In the genomic region with DNA sequence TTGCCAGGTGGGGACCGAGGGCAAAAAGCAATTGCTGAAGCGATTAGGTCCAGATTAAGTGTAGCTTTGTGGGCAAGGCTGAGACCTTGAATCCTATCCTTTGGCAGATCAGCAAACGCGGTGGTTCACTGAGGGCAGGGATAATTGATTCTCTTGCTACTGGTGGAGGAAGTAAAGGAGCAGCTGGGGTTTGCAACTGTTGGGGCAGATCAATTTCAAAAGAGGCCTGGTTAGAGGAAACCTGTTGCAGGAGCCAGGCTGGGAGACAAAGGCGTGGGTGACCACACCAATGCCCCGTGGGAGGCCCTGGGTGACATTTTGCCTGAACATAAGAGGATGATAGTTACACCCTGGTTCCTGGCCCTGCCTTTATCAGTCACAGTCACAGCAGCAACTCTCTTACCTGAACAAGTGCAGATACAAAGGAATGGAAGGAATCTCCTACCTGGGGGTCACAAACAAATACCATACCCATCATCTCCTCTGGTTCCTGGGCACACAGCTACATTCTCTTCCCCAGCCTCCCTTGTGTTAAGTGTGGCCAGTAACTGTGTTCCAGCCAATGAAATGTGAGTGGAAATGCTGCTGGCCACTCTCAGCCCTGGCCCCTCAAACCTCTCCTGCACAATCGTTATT, we compare ENCODE assay signal across 16 cellular contexts. TPM values are rescaled to one million over a fixed set of nuclear protein-coding genes. Genes with fewer than 3 reads are reported as not detected.
DNase-seq lines count a peak whose midpoint lies in the region; ATAC-seq and TF ChIP-seq lines count a peak whose summit lies in the region.
"Had no signal": no experiment of that assay in that cellular context is flagged by ENCODE, and none has a peak within 500 bp of the region (broad histone marks: within the 10 kb centered on the region; RNA-seq: fewer than 3 reads in every experiment).

No MANE protein-coding gene starts in this region.

- peaks cover 20% of the 10 kb centered on the region for H3K4me1 ChIP-seq in GM23338 (ENCODE audit: insufficient read depth)
- peaks cover 4% of the 10 kb centered on the region in 2 donors for H3K4me1 ChIP-seq in neuronal stem cell (ENCODE audit: control insufficient read depth in 2 of 2, insufficient read depth in 1 of 2, low read depth in 1 of 2, low read length in 2 of 2)

- intact Hi-C loops in activated T-helper 2 cell treated with anti-CD3 and anti-CD28 coated beads, Interferon-gamma antibody, Interleukin-2, Interleukin-4, amounts not matched to agents 10 μg/mL and 5 μg/mL and 100 μg/mL, durations not matched to agents 14 hours and 24 hours and 36 hours (cut with micrococcal nuclease), result no loop called here

- H4K20me1 ChIP-seq in GM23338 (replicated peaks; ENCODE audit: insufficient read depth), result no peaks in the 10 kb centered on the region

- DNase-seq in GM23338 (ENCODE audit: low spot score) (peak; percentile 24), NCI-H146 (lab: John Stamatoyannopoulos, UW) (peak; percentile 72), WERI-Rb-1 (peak; percentile 84), neuronal stem cell (ENCODE audit: low spot score) (no peak), GM20000 (ENCODE audit: low spot score) (no peak)
- DNase-seq in activated T-helper 2 cell treated with anti-CD3 and anti-CD28 coated beads, Interferon-gamma antibody, Interleukin-2, Interleukin-4, amounts not matched to agents 10 μg/mL and 5 μg/mL and 100 μg/mL, durations not matched to agents 14 hours and 24 hours and 36 hours (ENCODE audit: low spot score), result no peak
- DNase-seq: activated CD8-positive, alpha-beta memory T cell treated with anti-CD3 and anti-CD28 coated beads for 24 hours; activated gamma-delta T cell; GDM1; left lung; naive thymus-derived CD4-positive, alpha-beta T cell; NCI-H1417 treated with DMSO at 0.1 percent for 48 hours; SIG-M5; stimulated activated CD8-positive, alpha-beta memory T cell treated with anti-CD3 and anti-CD28 coated beads, Interleukin-4, amount 100 ng/mL, for 48 hours; tibial artery had no signal

- no CpG with 5 or more reads among the region's 7 CpGs for WGBS in neuronal stem cell (ENCODE audit: extremely low coverage in 2 of 2, insufficient read length in 2 of 2, insufficient replicate concordance in 1 of 2), 2 donors

- no peak overlapping the region for H4K91ac ChIP-seq in neuronal stem cell (ENCODE audit: low read depth, low read length, poor library complexity)

- H3K27me3 ChIP-seq in GM23338 (ENCODE audit: insufficient read depth) (no peaks in the 10 kb centered on the region), WERI-Rb-1 (ENCODE audit: insufficient read depth, low read depth, severe bottlenecking) (no peaks in the 10 kb centered on the region), neuronal stem cell (ENCODE audit: control insufficient read depth in 3 of 3, insufficient read depth in 3 of 3, low read depth in 1 of 3, low read length in 3 of 3) (no peaks in the 10 kb centered on the region)
- H3K27me3 ChIP-seq: left lung, tibial artery had no signal

- H4K8ac ChIP-seq in neuronal stem cell (ENCODE audit: low read depth, low read length), result no peak overlapping the region

- no peak overlapping the region for H3K9ac ChIP-seq in neuronal stem cell (ENCODE audit: low read depth, low read length, poor library complexity)

- H2BK120ac ChIP-seq in neuronal stem cell (ENCODE audit: low read depth, low read length), result no peak overlapping the region

- H3K27ac Mint-ChIP-seq in GM23338, result peak overlapping the region; percentile 66
- no peak overlapping the region for H3K27ac Mint-ChIP-seq in activated T-helper 2 cell treated with anti-CD3 and anti-CD28 coated beads, Interferon-gamma antibody, Interleukin-2, Interleukin-4, amounts not matched to agents 10 μg/mL and 5 μg/mL and 100 μg/mL, durations not matched to agents 14 hours and 24 hours and 36 hours

- no peak overlapping the region for H3K18ac ChIP-seq in neuronal stem cell (ENCODE audit: low read length)

- H3K9me3 ChIP-seq in WERI-Rb-1 (ENCODE audit: severe bottlenecking), result no peaks in the 10 kb centered on the region
- H3K9me3 ChIP-seq in neuronal stem cell (replicated peaks in 1 of 2; ENCODE audit: control insufficient read depth in 2 of 2, insufficient read depth in 1 of 2, low read depth in 1 of 2, low read length in 2 of 2), result no peaks in the 10 kb centered on the region
- H3K9me3 ChIP-seq: left lung, tibial artery had no signal

- H3K4me3 Mint-ChIP-seq in GM23338, result no peak overlapping the region; the same call in 2 of the 3 replicates
- H3K4me3 Mint-ChIP-seq in activated T-helper 2 cell treated with anti-CD3 and anti-CD28 coated beads, Interferon-gamma antibody, Interleukin-2, Interleukin-4, amounts not matched to agents 10 μg/mL and 5 μg/mL and 100 μg/mL, durations not matched to agents 14 hours and 24 hours and 36 hours (ENCODE audit: low read depth), result no peak overlapping the region

- no peaks in the 10 kb centered on the region for H3K9me3 Mint-ChIP-seq in GM23338
- no peaks in the 10 kb centered on the region for H3K9me3 Mint-ChIP-seq in activated T-helper 2 cell treated with anti-CD3 and anti-CD28 coated beads, Interferon-gamma antibody, Interleukin-2, Interleukin-4, amounts not matched to agents 10 μg/mL and 5 μg/mL and 100 μg/mL, durations not matched to agents 14 hours and 24 hours and 36 hours

- H3K9me2 ChIP-seq in GM23338 (ENCODE audit: insufficient read depth), result no peaks in the 10 kb centered on the region

- H3K14ac ChIP-seq in neuronal stem cell (ENCODE audit: low read length), result no peak overlapping the region

- H3K4me3 ChIP-seq in GM23338, result no peak overlapping the region
- H3K4me3 ChIP-seq in WERI-Rb-1 (ENCODE audit: low read depth, low read length), result no peak overlapping the region
- peak overlapping the region in 1 of 2 donors; percentile 16 for H3K4me3 ChIP-seq in neuronal stem cell (ENCODE audit: low read length in 2 of 2)
- H3K4me3 ChIP-seq: left lung, tibial artery had no signal

- peak overlapping the region; percentile 28 for H3K4me2 ChIP-seq in GM23338
- H3K4me2 ChIP-seq in neuronal stem cell (ENCODE audit: insufficient read depth, low read length, poor library complexity, severe bottlenecking), result no peak overlapping the region

- no peak overlapping the region for H2BK5ac ChIP-seq in neuronal stem cell (ENCODE audit: low read length)

- H2BK12ac ChIP-seq in neuronal stem cell (ENCODE audit: low read length), result no peak overlapping the region

- H3K36me3 Mint-ChIP-seq in GM23338 (ENCODE audit: low read depth), result no peaks in the 10 kb centered on the region
- H3K36me3 Mint-ChIP-seq in activated T-helper 2 cell treated with anti-CD3 and anti-CD28 coated beads, Interferon-gamma antibody, Interleukin-2, Interleukin-4, amounts not matched to agents 10 μg/mL and 5 μg/mL and 100 μg/mL, durations not matched to agents 14 hours and 24 hours and 36 hours (ENCODE audit: low read depth), result no peaks in the 10 kb centered on the region

- H3K27me3 Mint-ChIP-seq in GM23338 (ENCODE audit: insufficient read depth, low read depth, poor library complexity), result peaks cover 14% of the 10 kb centered on the region
- H3K27me3 Mint-ChIP-seq in activated T-helper 2 cell treated with anti-CD3 and anti-CD28 coated beads, Interferon-gamma antibody, Interleukin-2, Interleukin-4, amounts not matched to agents 10 μg/mL and 5 μg/mL and 100 μg/mL, durations not matched to agents 14 hours and 24 hours and 36 hours (ENCODE audit: low read depth), result peaks cover 2% of the 10 kb centered on the region

- H2AFZ ChIP-seq in GM23338 (peak overlapping the region; percentile 95), neuronal stem cell (ENCODE audit: low read length) (peak overlapping the region; percentile 5)

- H3K27ac ChIP-seq in GM23338 (ENCODE audit: low read depth) (peak overlapping the region; percentile 15; the same call in 1 of the 2 replicates), WERI-Rb-1 (peak overlapping the region; percentile 59), neuronal stem cell (replicated peaks; ENCODE audit: low read length) (no peak overlapping the region)
- H3K27ac ChIP-seq: left lung, tibial artery had no signal

- H3K36me3 ChIP-seq in GM23338 (ENCODE audit: insufficient read depth) (no peaks in the 10 kb centered on the region), WERI-Rb-1 (no peaks in the 10 kb centered on the region), neuronal stem cell (replicated peaks in 1 of 2; ENCODE audit: control insufficient read depth in 2 of 2, insufficient read depth in 2 of 2, low read length in 2 of 2) (no peaks in the 10 kb centered on the region)
- H3K36me3 ChIP-seq: left lung, tibial artery had no signal

- no peaks in the 10 kb centered on the region for H3F3A ChIP-seq in GM23338 (replicated peaks; ENCODE audit: low read depth)

- no peak overlapping the region for H3K4ac ChIP-seq in neuronal stem cell (ENCODE audit: low read length)

- H3K79me2 ChIP-seq in GM23338 (replicated peaks; ENCODE audit: insufficient read depth), result no peaks in the 10 kb centered on the region

- H3K4me1 Mint-ChIP-seq in GM23338, result peaks cover 20% of the 10 kb centered on the region
- peaks cover 10% of the 10 kb centered on the region for H3K4me1 Mint-ChIP-seq in activated T-helper 2 cell treated with anti-CD3 and anti-CD28 coated beads, Interferon-gamma antibody, Interleukin-2, Interleukin-4, amounts not matched to agents 10 μg/mL and 5 μg/mL and 100 μg/mL, durations not matched to agents 14 hours and 24 hours and 36 hours (ENCODE audit: low read depth)

- no peak overlapping the region for H2AK5ac ChIP-seq in neuronal stem cell (ENCODE audit: low read depth, low read length)

- no peaks in the 10 kb centered on the region for H3K79me1 ChIP-seq in neuronal stem cell (ENCODE audit: low read depth, low read length)

- H3K23ac ChIP-seq in neuronal stem cell (ENCODE audit: low read depth, low read length, poor library complexity), result no peak overlapping the region

- no peak overlapping the region for H2BK15ac ChIP-seq in neuronal stem cell (ENCODE audit: low read length)

- ATAC-seq in GM23338, result peak; percentile 35
- no peak for ATAC-seq in HG02588 (IDR thresholded peaks at IDR 0.05; ENCODE audit: unreplicated experiment)
- ATAC-seq: left lung; naive thymus-derived CD4-positive, alpha-beta T cell had no signal

- TF ChIP-seq CTCF in GM23338 (conservative IDR thresholded peaks at IDR 0.05; ENCODE audit: low read depth in 2 of 2) (no peak), WERI-Rb-1 (IDR thresholded peaks at IDR 0.05; ENCODE audit: low read depth, low read length) (no peak), GM20000 (IDR thresholded peaks at IDR 0.05; ENCODE audit: extremely low read depth, missing control alignments) (no peak)

TF ChIP-seq in GM23338, 12 proteins besides CTCF, POLR2A, EP300 and RAD21 (continues in another document):
- TF ChIP-seq ZNF331 (CRISPR knock-in tag; IDR thresholded peaks at IDR 0.05; ENCODE audit: low read depth), result no peak

RNA-seq across cellular contexts. Expression of gene RASSF3, which starts 43.3 kb away (rescaled TPM):
- total RNA-seq in GM23338 (2014; rRNA removed; shearing (Covaris generic)), result 39.6 and 48.1 TPM in 2 replicates
- 20.6 and 21.3 TPM in 2 replicates for polyA plus RNA-seq in GM23338 (2016; fragmentation: Nextera tagmentation; extraction: Ambion mirVana)
- polyA plus RNA-seq in neuronal stem cell (2013, experiment 1 of 2), result 11.3 TPM
- 11.6 TPM for polyA plus RNA-seq in neuronal stem cell (2013, experiment 2 of 2)
- total RNA-seq in activated T-helper 2 cell treated with anti-CD3 and anti-CD28 coated beads, Interferon-gamma antibody, Interleukin-2, Interleukin-4, amounts not matched to agents 10 μg/mL and 5 μg/mL and 100 μg/mL, durations not matched to agents 14 hours and 24 hours and 36 hours, result 35.7 and 35.8 TPM in 2 replicates

Comparison
In these comparisons a context has a peak if more than half of its experiments do, and no peak if none do; other contexts are left out.
1. DNase-seq: peak in GM23338 (single experiment), NCI-H146 (single experiment) and WERI-Rb-1 (single experiment); none in neuronal stem cell (single experiment), activated T-helper 2 cell treated with anti-CD3 and anti-CD28 coated beads, Interferon-gamma antibody, Interleukin-2, Interleukin-4, amounts not matched to agents 10 μg/mL and 5 μg/mL and 100 μg/mL, durations not matched to agents 14 hours and 24 hours and 36 hours (single experiment) and GM20000 (single experiment).